In the genomic region with DNA sequence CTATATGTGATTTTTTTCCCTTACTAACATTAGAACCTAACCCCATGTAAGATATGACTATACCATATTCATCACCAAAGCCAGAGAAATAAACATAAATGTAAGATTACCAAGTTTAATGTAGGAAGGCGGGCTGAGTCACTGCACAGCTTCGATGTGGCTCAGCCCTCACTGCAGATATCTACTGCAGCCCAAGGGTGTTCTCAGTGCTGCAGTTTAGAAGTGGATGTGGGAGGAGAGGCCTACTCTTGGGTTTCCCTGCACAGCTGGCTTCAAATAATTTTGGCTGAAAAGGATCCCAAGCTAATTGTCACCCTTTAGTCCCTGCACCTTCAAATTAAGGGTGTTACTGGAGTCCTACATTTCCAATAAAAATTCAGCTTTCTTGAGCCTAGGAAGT, we compare ENCODE assay signal across 10 cellular contexts. TPM values are rescaled to one million over a fixed set of nuclear protein-coding genes. Genes with fewer than 3 reads are reported as not detected.
A peak's percentile ranks its signal among the peaks of the same experiment; 100 is the strongest.
DNase-seq lines count a peak whose midpoint lies in the region; ATAC-seq and TF ChIP-seq lines count a peak whose summit lies in the region.
"Had no signal": no experiment of that assay in that cellular context is flagged by ENCODE, and none has a peak within 500 bp of the region (broad histone marks: within the 10 kb centered on the region; RNA-seq: fewer than 3 reads in every experiment).

No MANE protein-coding gene starts in this region.

- H3K9me2 ChIP-seq in Loucy (replicated peaks; ENCODE audit: low read depth, low read length), result no peaks in the 10 kb centered on the region

- ATAC-seq in GM18868 (IDR thresholded peaks at IDR 0.05; ENCODE audit: unreplicated experiment), result peak; percentile 34
- no peak for ATAC-seq in gastrocnemius medialis
- no peak for ATAC-seq in GM19397 (IDR thresholded peaks at IDR 0.05; ENCODE audit: unreplicated experiment)
- ATAC-seq in GM18505 (IDR thresholded peaks at IDR 0.05; ENCODE audit: unreplicated experiment), result no peak
- ATAC-seq: body of pancreas, Panc1 had no signal

- H3K36me3 ChIP-seq in Loucy (ENCODE audit: insufficient read depth, low read length), result peaks cover 32% of the 10 kb centered on the region
- peaks cover 29% of the 10 kb centered on the region for H3K36me3 ChIP-seq in adipocyte (ENCODE audit: control insufficient read depth, insufficient read depth, low read length, severe bottlenecking)
- H3K36me3 ChIP-seq in gastrocnemius medialis, result peaks cover 0 to 24% of the 10 kb centered on the region in 2 donors

- H4K20me1 ChIP-seq in Loucy (ENCODE audit: insufficient read depth, low read length, poor library complexity, severe bottlenecking), result peaks cover 86% of the 10 kb centered on the region

- no peaks in the 10 kb centered on the region for H3K27me3 ChIP-seq in Loucy (ENCODE audit: insufficient read depth, low read length, poor library complexity, severe bottlenecking)
- no peaks in the 10 kb centered on the region for H3K27me3 ChIP-seq in adipocyte (replicated peaks; ENCODE audit: control insufficient read depth, insufficient read depth, low read length)
- no peaks in the 10 kb centered on the region for H3K27me3 ChIP-seq in gastrocnemius medialis
- H3K27me3 ChIP-seq: body of pancreas had no signal

- no peaks in the 10 kb centered on the region for H3F3A ChIP-seq in Loucy (ENCODE audit: low read depth)

- H3K4me3 ChIP-seq in Loucy (ENCODE audit: low read length, poor library complexity, severe bottlenecking) (no peak overlapping the region), adipocyte (ENCODE audit: low read length) (no peak overlapping the region), gastrocnemius medialis (no peak overlapping the region)
- H3K4me3 ChIP-seq: body of pancreas had no signal

- H3K4me2 ChIP-seq in Loucy (ENCODE audit: low read depth, low read length, poor library complexity, severe bottlenecking), result peak overlapping the region; percentile 18

- peak overlapping the region; percentile 68 to 86 (median 76) for H3K27ac ChIP-seq in gastrocnemius medialis
- H3K27ac ChIP-seq: body of pancreas had no signal

- in situ Hi-C loops in gastrocnemius medialis (cut with MboI; ENCODE audit: low sequenced_read_pairs in 4 of 4), result loop anchor here in 1 of 4 donors (25.0 kb wide), 1 partner anchor 103 kb away; no protein-coding TSS in a partner anchor

- no peak overlapping the region for H3K9ac ChIP-seq in Loucy (ENCODE audit: low read depth, low read length, poor library complexity, severe bottlenecking)
- H3K9ac ChIP-seq in adipocyte (ENCODE audit: low read length), result no peak overlapping the region

- H3K9me3 ChIP-seq in Loucy (ENCODE audit: insufficient read depth, low read depth, low read length), result no peaks in the 10 kb centered on the region
- H3K9me3 ChIP-seq in adipocyte (ENCODE audit: control insufficient read depth, low read length), result no peaks in the 10 kb centered on the region
- H3K9me3 ChIP-seq in gastrocnemius medialis, result no peaks in the 10 kb centered on the region
- H3K9me3 ChIP-seq: body of pancreas had no signal

- no peak for TF ChIP-seq CTCF in Loucy (conservative IDR thresholded peaks at IDR 0.05; ENCODE audit: low read length)
- no peak for TF ChIP-seq CTCF in gastrocnemius medialis (IDR thresholded peaks at IDR 0.05 in 4 of 5, conservative IDR thresholded peaks at IDR 0.05 in 1 of 5)

- TF ChIP-seq POLR2A in gastrocnemius medialis (IDR thresholded peaks at IDR 0.05) (no peak), GM18505 (IDR thresholded peaks at IDR 0.05; ENCODE audit: borderline replicate concordance, extremely low read depth, insufficient read depth, insufficient read length) (no peak)

- H3K79me2 ChIP-seq in Loucy (ENCODE audit: insufficient read depth, low read length), result peaks cover 96% of the 10 kb centered on the region

- H3K4me1 ChIP-seq in Loucy (ENCODE audit: insufficient read depth, low read length, poor library complexity, severe bottlenecking) (peaks cover 44% of the 10 kb centered on the region), adipocyte (ENCODE audit: control insufficient read depth, insufficient read depth, low read length) (peaks cover 27% of the 10 kb centered on the region), gastrocnemius medialis (peaks cover 89 to 91% of the 10 kb centered on the region in 2 donors)

- DNase-seq in adipocyte (ENCODE audit: low read depth), result peak; percentile 38
- DNase-seq in gastrocnemius medialis, result no peak
- no peak for DNase-seq in NCI-H187 treated with DMSO at 0.1 percent for 48 hours (lab: John Stamatoyannopoulos, UW)
- no peak for DNase-seq in C1 segment of cervical spinal cord (lab: John Stamatoyannopoulos, UW)
- DNase-seq: body of pancreas had no signal

- H2AFZ ChIP-seq in Loucy (ENCODE audit: low read length), result no peak overlapping the region

- intact Hi-C loops in gastrocnemius medialis (cut with DNase I; ENCODE audit: low total_unique reads), result loop anchor here (10.0 kb wide), 1 partner anchor 175 kb away; no protein-coding TSS in a partner anchor

RNA-seq across cellular contexts. Expression of a gene that starts 9.2 kb away (rescaled TPM):
- total RNA-seq in gastrocnemius medialis, result 100 to 1,000 TPM; 153 to 428 (median 207) TPM

RNA-seq across cellular contexts. Expression of a gene that starts 30.9 kb away (rescaled TPM):
- 10 to 100 TPM in 2 of 4 donors, 1 to 10 TPM in 2; 5.8 to 51.2 (median 10.2) TPM for total RNA-seq in gastrocnemius medialis
